ENCODE assay signal across 1 cellular context in genomic region chr13:19759669-19760068, GRCh38.
TF ChIP-seq lines count a peak whose summit lies in the region.

No MANE protein-coding gene starts in this region.

TF ChIP-seq in IMR-90, 13 proteins besides CTCF, POLR2A, EP300 and RAD21:
- TF ChIP-seq MAZ (IDR thresholded peaks at IDR 0.05; ENCODE audit: borderline replicate concordance, low read depth, low read length): no peak
- no peak for TF ChIP-seq RCOR1 (IDR thresholded peaks at IDR 0.05; ENCODE audit: insufficient replicate concordance, low read length)
- no peak for TF ChIP-seq RFX5 (IDR thresholded peaks at IDR 0.05; ENCODE audit: low read depth, low read length)
- TF ChIP-seq FOS (IDR thresholded peaks at IDR 0.05; ENCODE audit: low read depth, low read length): no peak
- no peak for TF ChIP-seq ELK1 (IDR thresholded peaks at IDR 0.05; ENCODE audit: borderline replicate concordance, low read depth, low read length)
- no peak for TF ChIP-seq BHLHE40 (IDR thresholded peaks at IDR 0.05; ENCODE audit: low read depth, low read length)
- TF ChIP-seq NFE2L2 (IDR thresholded peaks at IDR 0.05; ENCODE audit: low read depth, low read length): no peak
- no peak for TF ChIP-seq MXI1 (IDR thresholded peaks at IDR 0.05; ENCODE audit: borderline replicate concordance, low read depth, low read length)
- TF ChIP-seq CHD1 (IDR thresholded peaks at IDR 0.05; ENCODE audit: low read depth, low read length): no peak
- TF ChIP-seq CEBPB (IDR thresholded peaks at IDR 0.05; ENCODE audit: low read depth, low read length): no peak
- no peak for TF ChIP-seq SMC3 (IDR thresholded peaks at IDR 0.05; ENCODE audit: low read depth, low read length)
- TF ChIP-seq USF2 (IDR thresholded peaks at IDR 0.05; ENCODE audit: low read depth, low read length): no peak
- TF ChIP-seq MAFK (IDR thresholded peaks at IDR 0.05; ENCODE audit: low read depth, low read length): no peak
TF ChIP-seq in IMR-90: peak in this region for 0.
